In genomic region chr2:11477994-11478393, GRCh38 we compare ENCODE assay signal across 7 cellular contexts. TPM values are rescaled to one million over a fixed set of nuclear protein-coding genes. Genes with fewer than 3 reads are reported as not detected.
A peak's percentile ranks its signal among the peaks of the same experiment; 100 is the strongest.
DNase-seq lines count a peak whose midpoint lies in the region; ATAC-seq, FAIRE-seq and TF ChIP-seq lines count a peak whose summit lies in the region.

No MANE protein-coding gene starts in this region.

- peaks cover 13% of the 10 kb centered on the region for H3K4me1 Mint-ChIP-seq in WTC11

- H3K36me3 ChIP-seq in bronchial epithelial cell (ENCODE audit: control insufficient read depth, insufficient read depth, low read length) (no peaks in the 10 kb centered on the region), keratinocyte (ENCODE audit: control insufficient read depth in 2 of 2, extremely low read depth in 1 of 2, insufficient read depth in 2 of 2, low read length in 2 of 2) (no peaks in the 10 kb centered on the region)

- peak; percentile 81 for TF ChIP-seq CTCF in GM12873 (IDR thresholded peaks at IDR 0.05; ENCODE audit: insufficient read depth, low read depth, low read length, missing control alignments)
- peak; percentile 84 for TF ChIP-seq CTCF in WTC11 (IDR thresholded peaks at IDR 0.05)
- TF ChIP-seq CTCF in bronchial epithelial cell (IDR thresholded peaks at IDR 0.05; ENCODE audit: insufficient read depth, low read length, severe bottlenecking), result peak; percentile 73
- TF ChIP-seq CTCF in keratinocyte (optimal IDR thresholded peaks at IDR 0.05 in 1 of 3, IDR thresholded peaks at IDR 0.05 in 1 of 3, conservative IDR thresholded peaks at IDR 0.05 in 1 of 3; ENCODE audit: extremely low read depth in 1 of 3, insufficient read depth in 2 of 3, low read length in 3 of 3), result peak; percentile 69 to 86 (median 71)

- H3K9me3 Mint-ChIP-seq in WTC11, result peaks cover under 1% of the 10 kb centered on the region; the same call in 1 of the 2 replicates

- no peaks in the 10 kb centered on the region for H3K9me1 ChIP-seq in keratinocyte (ENCODE audit: control insufficient read depth, extremely low read depth, insufficient read depth, low read length)

- no peaks in the 10 kb centered on the region for H4K20me1 ChIP-seq in keratinocyte (ENCODE audit: control insufficient read depth, extremely low read depth, insufficient read depth, low read length)

- no peak overlapping the region for H3K27ac Mint-ChIP-seq in WTC11

- H2AFZ ChIP-seq in keratinocyte (ENCODE audit: control insufficient read depth, low read length), result no peak overlapping the region

- peaks cover 20% of the 10 kb centered on the region for H3K27me3 Mint-ChIP-seq in WTC11 (ENCODE audit: low read depth)

- FAIRE-seq in bronchial epithelial cell (lab: Jason Lieb, UNC), result no peak
- FAIRE-seq in keratinocyte (lab: Jason Lieb, UNC), result peak; percentile 32

- CTCF ChIA-PET in WTC11 (lab: Charles Lee), result interaction anchor here (0.6 to 10.5 kb wide), 21 partner anchors 8 to 348 kb away, joined by 3 to 229 read pairs (median 4); partner anchors contain the start of genes E2F6 and GREB1

- no peak overlapping the region for H3K27ac ChIP-seq in keratinocyte (ENCODE audit: control insufficient read depth, insufficient read depth, low read length)

- no peaks in the 10 kb centered on the region for H3K79me2 ChIP-seq in keratinocyte (ENCODE audit: control insufficient read depth, insufficient read depth, low read length)

- no peak overlapping the region for H3K4me2 ChIP-seq in keratinocyte (ENCODE audit: control insufficient read depth, extremely low read depth, insufficient read depth, low read depth, low read length)

- DNase-seq in NCI-H2107 (lab: John Stamatoyannopoulos, UW) (peak; percentile 82), WTC11 (ENCODE audit: low spot score) (peak; percentile 96), bronchial epithelial cell (ENCODE audit: low read depth) (peak; percentile 77), keratinocyte (ENCODE audit: low read depth, low spot score) (peak; percentile 50)
- DNase-seq in stimulated activated CD4-positive, alpha-beta T cell treated with anti-CD3 and anti-CD28 coated beads, Interleukin-1b, Interleukin-23, amount 100 ng/mL, for 4 hours (ENCODE audit: low read depth in 2 of 2), result peak; percentile 77 to 84

- no peak overlapping the region for H3K4me3 Mint-ChIP-seq in WTC11

- dilution Hi-C loops in keratinocyte (cut with MboI; ENCODE audit: extremely low pct_ligation_motif_present, low sequenced_read_pairs), result no loop called here

- POLR2A ChIA-PET in WTC11 (lab: Charles Lee), result interaction anchor here (1.0 kb wide), 1 partner anchor 106 kb away, joined by 3 read pairs; no protein-coding TSS in a partner anchor

- no peak overlapping the region for H3K4me3 ChIP-seq in bronchial epithelial cell (ENCODE audit: low read depth, low read length)
- H3K4me3 ChIP-seq in keratinocyte (ENCODE audit: control insufficient read depth in 2 of 3, extremely low read depth in 1 of 3, insufficient read depth in 2 of 3, low read depth in 1 of 3, low read length in 3 of 3), result no peak overlapping the region

- H3K9me3 ChIP-seq in keratinocyte (ENCODE audit: control insufficient read depth, low read depth, low read length), result no peaks in the 10 kb centered on the region

- H3K9ac ChIP-seq in keratinocyte (ENCODE audit: control insufficient read depth, extremely low read depth, insufficient read depth, low read length), result no peak overlapping the region

- H3K27me3 ChIP-seq in bronchial epithelial cell (ENCODE audit: control insufficient read depth, insufficient read depth, low read length) (peaks cover 22% of the 10 kb centered on the region), keratinocyte (ENCODE audit: control insufficient read depth, extremely low read depth, insufficient read depth, low read length) (peaks cover 35% of the 10 kb centered on the region)

- peak; percentile 83 for ATAC-seq in HG02759 (IDR thresholded peaks at IDR 0.05; ENCODE audit: unreplicated experiment)
- ATAC-seq in WTC11, result peak; percentile 10; the same call in 1 of the 2 replicates

- H3K4me1 ChIP-seq in keratinocyte (ENCODE audit: control insufficient read depth, extremely low read depth, insufficient read depth, low read length), result no peaks in the 10 kb centered on the region

- H3K36me3 Mint-ChIP-seq in WTC11, result no peaks in the 10 kb centered on the region

TF ChIP-seq in WTC11, 78 proteins besides CTCF, POLR2A, EP300 and RAD21 (continues in another document):
- TF ChIP-seq ELF4 (CRISPR knock-in tag; IDR thresholded peaks at IDR 0.05; ENCODE audit: low read depth), result no peak
- TF ChIP-seq ZBTB43 (CRISPR knock-in tag; IDR thresholded peaks at IDR 0.05), result no peak
- no peak for TF ChIP-seq RELA (CRISPR knock-in tag; IDR thresholded peaks at IDR 0.05; ENCODE audit: borderline replicate concordance)
- TF ChIP-seq JUN (CRISPR knock-in tag; IDR thresholded peaks at IDR 0.05), result no peak
- no peak for TF ChIP-seq HMGXB4 (CRISPR knock-in tag; IDR thresholded peaks at IDR 0.05)
- no peak for TF ChIP-seq JAZF1 (CRISPR knock-in tag; IDR thresholded peaks at IDR 0.05)
- TF ChIP-seq USF1 (CRISPR knock-in tag; IDR thresholded peaks at IDR 0.05), result no peak
- TF ChIP-seq ZNF263 (CRISPR knock-in tag; IDR thresholded peaks at IDR 0.05; ENCODE audit: low read depth), result no peak
- TF ChIP-seq GRHL2 (CRISPR knock-in tag; IDR thresholded peaks at IDR 0.05; ENCODE audit: insufficient replicate concordance, severe bottlenecking), result no peak
- no peak for TF ChIP-seq E2F4 (CRISPR knock-in tag; IDR thresholded peaks at IDR 0.05; ENCODE audit: borderline replicate concordance, low read depth)
- no peak for TF ChIP-seq ZMAT4 (CRISPR knock-in tag; IDR thresholded peaks at IDR 0.05)

RNA-seq across cellular contexts. Expression of gene E2F6, which starts 12.0 kb away (rescaled TPM):
- total RNA-seq in WTC11 (2021) (14.2 to 16.0 TPM (median 14.4 TPM) in 3 replicates), bronchial epithelial cell (9.1 and 12.1 TPM in 2 replicates)
- polyA plus RNA-seq in keratinocyte, result 7.9 to 13.8 TPM (median 9.3 TPM) in 3 replicates
- 8.8 TPM for polyA plus RNA-seq in keratinocyte (2011; ENCODE audit: low read depth)
- polyA plus RNA-seq in keratinocyte (2011; cell fraction: cytosol; rRNA removed), result 5.6 and 12.1 TPM in 2 replicates
- polyA plus RNA-seq in keratinocyte (2011; cell fraction: nucleus; rRNA removed), result 10.5 and 15.0 TPM in 2 replicates
- 9.4 and 10.2 TPM in 2 replicates for polyA plus RNA-seq in keratinocyte (2012; ENCODE audit: low replicate concordance)
- polyA minus RNA-seq in keratinocyte, result 2.8 to 7.1 TPM (median 3.3 TPM) in 3 replicates
- polyA minus RNA-seq in keratinocyte (2011; cell fraction: cytosol; rRNA and poly(A)+ RNA removed), result 6.9 TPM
- 3.9 and 7.6 TPM in 2 replicates for polyA minus RNA-seq in keratinocyte (2011; cell fraction: nucleus; rRNA and poly(A)+ RNA removed)

RNA-seq across cellular contexts. Expression of gene GREB1, which starts 55.9 kb away (rescaled TPM):
- 31.9 to 35.7 TPM (median 34.4 TPM) in 3 replicates for total RNA-seq in WTC11 (2021)
- under 0.01 TPM in 2 replicates for total RNA-seq in bronchial epithelial cell
- polyA plus RNA-seq in keratinocyte, result 0.02 to 0.13 TPM (median 0.03 TPM) in 3 replicates
- polyA plus RNA-seq in keratinocyte (2011; ENCODE audit: low read depth), result not detected
- polyA plus RNA-seq in keratinocyte (2011; cell fraction: cytosol; rRNA removed), result 0.06 and 0.17 TPM in 2 replicates
- 0.09 and 0.16 TPM in 2 replicates for polyA plus RNA-seq in keratinocyte (2011; cell fraction: nucleus; rRNA removed)
- polyA plus RNA-seq in keratinocyte (2012; ENCODE audit: low replicate concordance), result 0.06 and 0.10 TPM in 2 replicates
- polyA minus RNA-seq in keratinocyte, result 0.10 to 0.16 TPM in 2 of 3 replicates, not detected in the other
- not detected for polyA minus RNA-seq in keratinocyte (2011; cell fraction: cytosol; rRNA and poly(A)+ RNA removed)
- 0.16 and 0.21 TPM in 2 replicates for polyA minus RNA-seq in keratinocyte (2011; cell fraction: nucleus; rRNA and poly(A)+ RNA removed)

Comparison
In these comparisons a context has a peak if more than half of its experiments do, and no peak if none do; other contexts are left out.
1. RNA of gene GREB1, which starts 55.9 kb away (total RNA-seq): 31.9 to 35.7 TPM in WTC11; under 0.01 TPM in bronchial epithelial cell; every median in the first group is over 10 times any median in the second.
2. Peak in every context shown above with its lines, with median percentiles within 50 percentile points of each other: CTCF ChIP-seq and DNase-seq.